ENCODE assay signal across 1 cellular context in genomic region chr4:25133132-25133531, GRCh38.
TF ChIP-seq lines count a peak whose summit lies in the region.

No MANE protein-coding gene starts in this region.

TF ChIP-seq in HepG2, 621 proteins besides CTCF, POLR2A, EP300 and RAD21 (continued from another document):
- TF ChIP-seq PRDM15 (CRISPR knock-in tag; IDR thresholded peaks at IDR 0.05) (no peak), ARID5B (CRISPR knock-in tag; IDR thresholded peaks at IDR 0.05) (peak; percentile 16; the same call in 1 of the 2 replicates), NR2F6 (IDR thresholded peaks at IDR 0.05) (0 out of 2 replicates have a peak, but pooled peaks have one; percentile 13), NR2F6 (CRISPR knock-in tag; IDR thresholded peaks at IDR 0.05) (no peak), BATF2 (CRISPR knock-in tag; IDR thresholded peaks at IDR 0.05) (no peak), ZIK1 (CRISPR knock-in tag; IDR thresholded peaks at IDR 0.05; ENCODE audit: borderline replicate concordance, low read depth) (no peak), ELF1 (CRISPR knock-in tag; IDR thresholded peaks at IDR 0.05) (no peak)
